In genomic region chr12:87667378-87667777, GRCh38 we compare ENCODE assay signal across 11 cellular contexts.
DNase-seq lines count a peak whose midpoint lies in the region; ATAC-seq and TF ChIP-seq lines count a peak whose summit lies in the region.
"Had no signal": no experiment of that assay in that cellular context is flagged by ENCODE, and none has a peak within 500 bp of the region (broad histone marks: within the 10 kb centered on the region; RNA-seq: fewer than 3 reads in every experiment).

No MANE protein-coding gene starts in this region.

- POLR2A ChIA-PET in GM10248 (lab: Yijun Ruan, JAX) (no interaction called here), WTC11 (lab: Charles Lee) (no interaction called here)

- no peak overlapping the region for H3K27ac Mint-ChIP-seq in chondrocyte (ENCODE audit: unreplicated experiment)
- H3K27ac Mint-ChIP-seq in WTC11, result no peak overlapping the region
- H3K27ac Mint-ChIP-seq: brain had no signal

- H3K27me3 ChIP-seq in osteoblast (ENCODE audit: insufficient read depth, low read length), result no peaks in the 10 kb centered on the region

- no peak overlapping the region for H3K27ac ChIP-seq in osteoblast (ENCODE audit: low read depth, low read length)

- H3K4me3 ChIP-seq in osteoblast (ENCODE audit: insufficient read depth, low read length), result no peak overlapping the region

- H3K9me3 ChIP-seq in osteoblast (ENCODE audit: low read depth, low read length), result no peaks in the 10 kb centered on the region

- CTCF ChIA-PET in GM10248 (lab: Yijun Ruan, JAX) (no interaction called here), WTC11 (lab: Charles Lee) (no interaction called here)

- TF ChIP-seq CTCF in GM10248 (IDR thresholded peaks at IDR 0.05; ENCODE audit: control extremely low read depth, extremely low read depth, low read depth, missing control alignments) (peak; percentile 31), chondrocyte (IDR thresholded peaks at IDR 0.05) (peak; percentile 72), osteoblast (IDR thresholded peaks at IDR 0.05; ENCODE audit: extremely low read depth, low read depth, low read length) (peak; percentile 31), WTC11 (IDR thresholded peaks at IDR 0.05) (no peak)

- no peak; the same call in 1 of the 2 replicates for ATAC-seq in WTC11

- H3K4me3 Mint-ChIP-seq in chondrocyte (ENCODE audit: unreplicated experiment), result no peak overlapping the region
- H3K4me3 Mint-ChIP-seq in WTC11, result no peak overlapping the region
- H3K4me3 Mint-ChIP-seq: brain had no signal

- no peaks in the 10 kb centered on the region for H3K27me3 Mint-ChIP-seq in chondrocyte (ENCODE audit: low read depth)
- H3K27me3 Mint-ChIP-seq in WTC11 (ENCODE audit: low read depth), result no peaks in the 10 kb centered on the region
- H3K27me3 Mint-ChIP-seq: brain had no signal

- no peaks in the 10 kb centered on the region for H4K20me1 ChIP-seq in osteoblast (ENCODE audit: insufficient read depth, low read length)

- H3K4me1 ChIP-seq in osteoblast (ENCODE audit: insufficient read depth, low read length), result no peaks in the 10 kb centered on the region

- H3K9me3 Mint-ChIP-seq in chondrocyte (ENCODE audit: low read depth) (peaks cover 4% of the 10 kb centered on the region), WTC11 (peaks cover 30% of the 10 kb centered on the region)

- H3K4me1 Mint-ChIP-seq in chondrocyte (ENCODE audit: low read depth) (peaks cover 26% of the 10 kb centered on the region), WTC11 (no peaks in the 10 kb centered on the region)

- no peaks in the 10 kb centered on the region for H3K36me3 Mint-ChIP-seq in chondrocyte (ENCODE audit: low read depth)
- H3K36me3 Mint-ChIP-seq in WTC11, result no peaks in the 10 kb centered on the region
- H3K36me3 Mint-ChIP-seq: brain had no signal

- no peaks in the 10 kb centered on the region for H3K36me3 ChIP-seq in osteoblast (ENCODE audit: insufficient read depth, low read length)

- H3K79me2 ChIP-seq in osteoblast (ENCODE audit: insufficient read depth, low read length), result no peaks in the 10 kb centered on the region

- DNase-seq in GM10248 (ENCODE audit: extremely low spot score) (no peak), NCI-H226 (peak; percentile 54), chondrocyte (ENCODE audit: low spot score) (no peak), osteoblast (ENCODE audit: insufficient read length, low spot score, missing footprints) (no peak), GM19238 (ENCODE audit: insufficient read length, low spot score) (no peak), WTC11 (ENCODE audit: low spot score) (no peak), T-helper 2 cell (no peak)
- DNase-seq in effector CD4-positive, alpha-beta T cell, result no peak
- DNase-seq: activated CD4-positive, CD25-positive, alpha-beta regulatory T cell treated with anti-CD3 and anti-CD28 coated beads, Interleukin-2, amount 50 U/mL, for 72 hours; stimulated activated CD4-positive, alpha-beta T cell treated with anti-CD3 and anti-CD28 coated beads, Interleukin-4, amount 100 ng/mL, for 24 hours had no signal

- no peak overlapping the region for H2AFZ ChIP-seq in osteoblast (ENCODE audit: low read length)

- H3K4me2 ChIP-seq in osteoblast (ENCODE audit: insufficient read depth, low read length), result no peak overlapping the region

TF ChIP-seq in WTC11, 78 proteins besides CTCF, POLR2A, EP300 and RAD21:
- no peak for TF ChIP-seq E2F5 (CRISPR knock-in tag; IDR thresholded peaks at IDR 0.05)
